In genomic region chr12:104479141-104479662, GRCh38 we compare ENCODE assay signal across 13 cellular contexts. TPM values are rescaled to one million over a fixed set of nuclear protein-coding genes. Genes with fewer than 3 reads are reported as not detected.
A peak's percentile ranks its signal among the peaks of the same experiment; 100 is the strongest.
DNase-seq lines count a peak whose midpoint lies in the region; ATAC-seq and TF ChIP-seq lines count a peak whose summit lies in the region.
"Had no signal": no experiment of that assay in that cellular context is flagged by ENCODE, and none has a peak within 500 bp of the region (broad histone marks: within the 10 kb centered on the region; RNA-seq: fewer than 3 reads in every experiment).

No MANE protein-coding gene starts in this region.

- H3K9me3 ChIP-seq in CD4-positive, alpha-beta T cell (ENCODE audit: control insufficient read depth, low read length): no peaks in the 10 kb centered on the region
- H3K9me3 ChIP-seq: HAP-1, SJSA1 had no signal

- intact Hi-C loops in CD4-positive, alpha-beta T cell (cut with DNase I, micrococcal nuclease): loop anchor here in 1 of 2 experiments (2.0 kb wide), 1 partner anchor 16 kb away; no protein-coding TSS in a partner anchor
- intact Hi-C loops in natural killer cell (cut with micrococcal nuclease): loop anchor here (2.0 kb wide), 1 partner anchor 16 kb away; no protein-coding TSS in a partner anchor
- intact Hi-C loops in head of caudate nucleus (cut with DNase I): no loop called here

- in situ Hi-C loops in ACHN (cut with HindIII; ENCODE audit: low pct_ligation_motif_present, low pct_unique_long_range_greater_than_20kb, low sequenced_read_pairs): no loop called here
- in situ Hi-C loops in GM13977 (cut with MboI; ENCODE audit: low pct_unique_long_range_greater_than_20kb, low sequenced_read_pairs, unreplicated experiment): no loop called here

- no peaks in the 10 kb centered on the region for H4K20me1 ChIP-seq in KMS-11 (ENCODE audit: insufficient read depth)

- H3K79me2 ChIP-seq in KMS-11 (ENCODE audit: insufficient read depth, low read depth): no peaks in the 10 kb centered on the region; the same call in 1 of the 2 replicates

- peak overlapping the region; percentile 89 for H3K4me3 Mint-ChIP-seq in CD4-positive, alpha-beta T cell
- H3K4me3 Mint-ChIP-seq in activated naive CD8-positive, alpha-beta T cell treated with anti-CD3 and anti-CD28 coated beads, Interleukin-2, amount 10 ng/mL, durations not matched to agents 7 days and 5 days: peak overlapping the region; percentile 18
- peak overlapping the region; percentile 92 for H3K4me3 Mint-ChIP-seq in natural killer cell
- H3K4me3 Mint-ChIP-seq: brain had no signal

- no peak for TF ChIP-seq CTCF in CD4-positive, alpha-beta T cell (IDR thresholded peaks at IDR 0.05)
- no peak for TF ChIP-seq CTCF in KMS-11 (conservative IDR thresholded peaks at IDR 0.05; ENCODE audit: low read depth, low read length)
- TF ChIP-seq CTCF in natural killer cell (IDR thresholded peaks at IDR 0.05): no peak
- no peak for TF ChIP-seq CTCF in GM13977 (IDR thresholded peaks at IDR 0.05; ENCODE audit: extremely low read depth, insufficient read depth, missing control alignments)

- H3K4me1 Mint-ChIP-seq in CD4-positive, alpha-beta T cell (ENCODE audit: low read depth): peaks cover 88% of the 10 kb centered on the region
- H3K4me1 Mint-ChIP-seq in activated naive CD8-positive, alpha-beta T cell treated with anti-CD3 and anti-CD28 coated beads, Interleukin-2, amount 10 ng/mL, durations not matched to agents 7 days and 5 days: peaks cover 73% of the 10 kb centered on the region
- peaks cover 86 to 87% of the 10 kb centered on the region in 2 donors for H3K4me1 Mint-ChIP-seq in natural killer cell

- H3K4me2 ChIP-seq in KMS-11: peak overlapping the region; percentile 84

- CTCF ChIA-PET in CD4-positive, alpha-beta T cell (lab: Charles Lee): interaction anchor here (1.7 to 2.8 kb wide), 3 partner anchors 19 to 97 kb away, joined by 5 to 14 read pairs (median 6); partner anchors contain the start of gene CHST11

- no peak for DNase-seq in CD4-positive, alpha-beta T cell
- DNase-seq in activated naive CD8-positive, alpha-beta T cell treated with anti-CD3 and anti-CD28 coated beads, Interleukin-2, amount 10 ng/mL, durations not matched to agents 7 days and 5 days: no peak
- DNase-seq in natural killer cell (no peak), head of caudate nucleus (no peak), ACHN (no peak), GM13977 (ENCODE audit: low spot score) (no peak)
- DNase-seq: kidney, NCI-H2081 treated with DMSO at 0.1 percent for 48 hours had no signal

- peaks cover 31% of the 10 kb centered on the region for H3K36me3 Mint-ChIP-seq in CD4-positive, alpha-beta T cell (ENCODE audit: low read depth)
- peaks cover 43% of the 10 kb centered on the region for H3K36me3 Mint-ChIP-seq in activated naive CD8-positive, alpha-beta T cell treated with anti-CD3 and anti-CD28 coated beads, Interleukin-2, amount 10 ng/mL, durations not matched to agents 7 days and 5 days
- no peaks in the 10 kb centered on the region for H3K36me3 Mint-ChIP-seq in natural killer cell

- H3K9ac ChIP-seq in KMS-11: no peak overlapping the region

- peaks cover 55% of the 10 kb centered on the region for H3K4me1 ChIP-seq in KMS-11 (ENCODE audit: low read depth, poor library complexity, severe bottlenecking)
- H3K4me1 ChIP-seq: SJSA1 had no signal

- no peaks in the 10 kb centered on the region for H3K9me3 Mint-ChIP-seq in CD4-positive, alpha-beta T cell
- H3K9me3 Mint-ChIP-seq in activated naive CD8-positive, alpha-beta T cell treated with anti-CD3 and anti-CD28 coated beads, Interleukin-2, amount 10 ng/mL, durations not matched to agents 7 days and 5 days: no peaks in the 10 kb centered on the region
- H3K9me3 Mint-ChIP-seq in natural killer cell: no peaks in the 10 kb centered on the region

- H3K27ac Mint-ChIP-seq in CD4-positive, alpha-beta T cell: peak overlapping the region; percentile 87
- H3K27ac Mint-ChIP-seq in activated naive CD8-positive, alpha-beta T cell treated with anti-CD3 and anti-CD28 coated beads, Interleukin-2, amount 10 ng/mL, durations not matched to agents 7 days and 5 days: peak overlapping the region; percentile 96
- peak overlapping the region; percentile 92 to 98 for H3K27ac Mint-ChIP-seq in natural killer cell
- H3K27ac Mint-ChIP-seq: brain had no signal

- no peaks in the 10 kb centered on the region for H3K27me3 ChIP-seq in CD4-positive, alpha-beta T cell (ENCODE audit: control insufficient read depth, insufficient read depth, low read length)
- H3K27me3 ChIP-seq in KMS-11 (ENCODE audit: insufficient read depth, low read depth): no peaks in the 10 kb centered on the region
- H3K27me3 ChIP-seq: SJSA1 had no signal

- H3K27ac ChIP-seq in CD4-positive, alpha-beta T cell (ENCODE audit: low read depth, low read length): peak overlapping the region; percentile 8
- no peak overlapping the region for H3K27ac ChIP-seq in KMS-11
- H3K27ac ChIP-seq: C4-2B, SJSA1 had no signal

- no peaks in the 10 kb centered on the region for H3K36me3 ChIP-seq in KMS-11 (ENCODE audit: insufficient read depth)
- H3K36me3 ChIP-seq: HAP-1, SJSA1 had no signal

- no peak for ATAC-seq in CD4-positive, alpha-beta T cell (ENCODE audit: poor library complexity)
- ATAC-seq in activated naive CD8-positive, alpha-beta T cell treated with anti-CD3 and anti-CD28 coated beads, Interleukin-2, amount 10 ng/mL, durations not matched to agents 7 days and 5 days (ENCODE audit: low read depth): no peak
- no peak for ATAC-seq in natural killer cell

- POLR2A ChIA-PET in CD4-positive, alpha-beta T cell (lab: Charles Lee): interaction anchor here (1.1 to 2.7 kb wide), 6 partner anchors 8 to 241 kb away, joined by 4 to 56 read pairs (median 12); partner anchors contain the start of gene CHST11
- POLR2A ChIA-PET in activated naive CD8-positive, alpha-beta T cell treated with anti-CD3 and anti-CD28 coated beads, Interleukin-2, amount 10 ng/mL, durations not matched to agents 7 days and 5 days (lab: Charles Lee): interaction anchor here (1.1 to 3.2 kb wide), 8 partner anchors 9 to 91 kb away, joined by 3 to 63 read pairs (median 6); partner anchors contain the start of gene CHST11

- H3K4me3 ChIP-seq in KMS-11 (IDR thresholded peaks at IDR 0.05; ENCODE audit: insufficient read depth, low read depth, low read length): no peak overlapping the region
- H3K4me3 ChIP-seq: HAP-1, SJSA1 had no signal

- no peaks in the 10 kb centered on the region for H3K27me3 Mint-ChIP-seq in CD4-positive, alpha-beta T cell
- H3K27me3 Mint-ChIP-seq in activated naive CD8-positive, alpha-beta T cell treated with anti-CD3 and anti-CD28 coated beads, Interleukin-2, amount 10 ng/mL, durations not matched to agents 7 days and 5 days: no peaks in the 10 kb centered on the region
- H3K27me3 Mint-ChIP-seq in natural killer cell (ENCODE audit: low read depth in 2 of 2): no peaks in the 10 kb centered on the region
- H3K27me3 Mint-ChIP-seq: brain had no signal

- H2AFZ ChIP-seq in KMS-11 (ENCODE audit: low read depth): 0 out of 2 replicates have a peak overlapping the region, but pooled peaks have one; percentile 40

RNA-seq across cellular contexts. Expression of gene CHST11, which starts 22.5 kb away (rescaled TPM):
- total RNA-seq in CD4-positive, alpha-beta T cell: 10 to 100 TPM; 53.4 to 53.6 TPM
- 10 to 100 TPM; 64.9 to 72.9 TPM for total RNA-seq in activated naive CD8-positive, alpha-beta T cell treated with anti-CD3 and anti-CD28 coated beads, Interleukin-2, amount 10 ng/mL, durations not matched to agents 7 days and 5 days
- total RNA-seq in natural killer cell: 100 to 1,000 TPM in 1 of 3 donors, 10 to 100 TPM in 2; 85.3 to 118 (median 96.1) TPM

Comparison
In these comparisons a context has a peak if more than half of its experiments do, and no peak if none do; other contexts are left out.
1. H3K4me3 Mint-ChIP-seq: peak in every context shown above with its lines; median percentile 92 in natural killer cell; 89 in CD4-positive, alpha-beta T cell; 18 in activated naive CD8-positive, alpha-beta T cell treated with anti-CD3 and anti-CD28 coated beads, Interleukin-2, amount 10 ng/mL, durations not matched to agents 7 days and 5 days.